In genomic region chr4:74057588-74057987, GRCh38 we compare ENCODE assay signal across 2 cellular contexts.
A peak's percentile ranks its signal among the peaks of the same experiment; 100 is the strongest.
TF ChIP-seq lines count a peak whose summit lies in the region.

No MANE protein-coding gene starts in this region.

TF ChIP-seq in HEK293, 187 proteins besides CTCF, POLR2A, EP300 and RAD21 (continued from another document):
- TF ChIP-seq, protein P1, sequence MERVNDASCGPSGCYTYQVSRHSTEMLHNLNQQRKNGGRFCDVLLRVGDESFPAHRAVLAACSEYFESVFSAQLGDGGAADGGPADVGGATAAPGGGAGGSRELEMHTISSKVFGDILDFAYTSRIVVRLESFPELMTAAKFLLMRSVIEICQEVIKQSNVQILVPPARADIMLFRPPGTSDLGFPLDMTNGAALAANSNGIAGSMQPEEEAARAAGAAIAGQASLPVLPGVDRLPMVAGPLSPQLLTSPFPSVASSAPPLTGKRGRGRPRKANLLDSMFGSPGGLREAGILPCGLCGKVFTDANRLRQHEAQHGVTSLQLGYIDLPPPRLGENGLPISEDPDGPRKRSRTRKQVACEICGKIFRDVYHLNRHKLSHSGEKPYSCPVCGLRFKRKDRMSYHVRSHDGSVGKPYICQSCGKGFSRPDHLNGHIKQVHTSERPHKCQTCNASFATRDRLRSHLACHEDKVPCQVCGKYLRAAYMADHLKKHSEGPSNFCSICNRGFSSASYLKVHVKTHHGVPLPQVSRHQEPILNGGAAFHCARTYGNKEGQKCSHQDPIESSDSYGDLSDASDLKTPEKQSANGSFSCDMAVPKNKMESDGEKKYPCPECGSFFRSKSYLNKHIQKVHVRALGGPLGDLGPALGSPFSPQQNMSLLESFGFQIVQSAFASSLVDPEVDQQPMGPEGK (tag by site-specific recombination; IDR thresholded peaks at IDR 0.05), result no peak
- TF ChIP-seq GLI4 (tag by site-specific recombination; IDR thresholded peaks at IDR 0.05) (no peak), ZNF747 (tag by site-specific recombination; IDR thresholded peaks at IDR 0.05) (no peak), ZXDB (tag by site-specific recombination; IDR thresholded peaks at IDR 0.05) (no peak), ZBTB48 (tag by site-specific recombination; IDR thresholded peaks at IDR 0.05) (no peak), ZNF202 (tag by site-specific recombination; IDR thresholded peaks at IDR 0.05; ENCODE audit: borderline replicate concordance) (no peak), SCRT2 (tag by site-specific recombination; IDR thresholded peaks at IDR 0.05) (0 out of 2 replicates have a peak, but pooled peaks have one; percentile 14)
- TF ChIP-seq, protein P2, sequence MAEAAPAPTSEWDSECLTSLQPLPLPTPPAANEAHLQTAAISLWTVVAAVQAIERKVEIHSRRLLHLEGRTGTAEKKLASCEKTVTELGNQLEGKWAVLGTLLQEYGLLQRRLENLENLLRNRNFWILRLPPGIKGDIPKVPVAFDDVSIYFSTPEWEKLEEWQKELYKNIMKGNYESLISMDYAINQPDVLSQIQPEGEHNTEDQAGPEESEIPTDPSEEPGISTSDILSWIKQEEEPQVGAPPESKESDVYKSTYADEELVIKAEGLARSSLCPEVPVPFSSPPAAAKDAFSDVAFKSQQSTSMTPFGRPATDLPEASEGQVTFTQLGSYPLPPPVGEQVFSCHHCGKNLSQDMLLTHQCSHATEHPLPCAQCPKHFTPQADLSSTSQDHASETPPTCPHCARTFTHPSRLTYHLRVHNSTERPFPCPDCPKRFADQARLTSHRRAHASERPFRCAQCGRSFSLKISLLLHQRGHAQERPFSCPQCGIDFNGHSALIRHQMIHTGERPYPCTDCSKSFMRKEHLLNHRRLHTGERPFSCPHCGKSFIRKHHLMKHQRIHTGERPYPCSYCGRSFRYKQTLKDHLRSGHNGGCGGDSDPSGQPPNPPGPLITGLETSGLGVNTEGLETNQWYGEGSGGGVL (tag by site-specific recombination; IDR thresholded peaks at IDR 0.05), result peak; percentile 74

TF ChIP-seq in GM23338, 12 proteins besides CTCF, POLR2A, EP300 and RAD21 (continued from another document):
- TF ChIP-seq, protein P3, sequence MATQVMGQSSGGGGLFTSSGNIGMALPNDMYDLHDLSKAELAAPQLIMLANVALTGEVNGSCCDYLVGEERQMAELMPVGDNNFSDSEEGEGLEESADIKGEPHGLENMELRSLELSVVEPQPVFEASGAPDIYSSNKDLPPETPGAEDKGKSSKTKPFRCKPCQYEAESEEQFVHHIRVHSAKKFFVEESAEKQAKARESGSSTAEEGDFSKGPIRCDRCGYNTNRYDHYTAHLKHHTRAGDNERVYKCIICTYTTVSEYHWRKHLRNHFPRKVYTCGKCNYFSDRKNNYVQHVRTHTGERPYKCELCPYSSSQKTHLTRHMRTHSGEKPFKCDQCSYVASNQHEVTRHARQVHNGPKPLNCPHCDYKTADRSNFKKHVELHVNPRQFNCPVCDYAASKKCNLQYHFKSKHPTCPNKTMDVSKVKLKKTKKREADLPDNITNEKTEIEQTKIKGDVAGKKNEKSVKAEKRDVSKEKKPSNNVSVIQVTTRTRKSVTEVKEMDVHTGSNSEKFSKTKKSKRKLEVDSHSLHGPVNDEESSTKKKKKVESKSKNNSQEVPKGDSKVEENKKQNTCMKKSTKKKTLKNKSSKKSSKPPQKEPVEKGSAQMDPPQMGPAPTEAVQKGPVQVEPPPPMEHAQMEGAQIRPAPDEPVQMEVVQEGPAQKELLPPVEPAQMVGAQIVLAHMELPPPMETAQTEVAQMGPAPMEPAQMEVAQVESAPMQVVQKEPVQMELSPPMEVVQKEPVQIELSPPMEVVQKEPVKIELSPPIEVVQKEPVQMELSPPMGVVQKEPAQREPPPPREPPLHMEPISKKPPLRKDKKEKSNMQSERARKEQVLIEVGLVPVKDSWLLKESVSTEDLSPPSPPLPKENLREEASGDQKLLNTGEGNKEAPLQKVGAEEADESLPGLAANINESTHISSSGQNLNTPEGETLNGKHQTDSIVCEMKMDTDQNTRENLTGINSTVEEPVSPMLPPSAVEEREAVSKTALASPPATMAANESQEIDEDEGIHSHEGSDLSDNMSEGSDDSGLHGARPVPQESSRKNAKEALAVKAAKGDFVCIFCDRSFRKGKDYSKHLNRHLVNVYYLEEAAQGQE (IDR thresholded peaks at IDR 0.05; ENCODE audit: unreplicated experiment), result no peak
- TF ChIP-seq STAT1 (IDR thresholded peaks at IDR 0.05; ENCODE audit: unreplicated experiment) (no peak), JUNB (IDR thresholded peaks at IDR 0.05; ENCODE audit: unreplicated experiment) (no peak), ZNF331 (CRISPR knock-in tag; IDR thresholded peaks at IDR 0.05; ENCODE audit: low read depth) (no peak), NANOG (IDR thresholded peaks at IDR 0.05; ENCODE audit: borderline replicate concordance) (no peak)
